In the genomic region with DNA sequence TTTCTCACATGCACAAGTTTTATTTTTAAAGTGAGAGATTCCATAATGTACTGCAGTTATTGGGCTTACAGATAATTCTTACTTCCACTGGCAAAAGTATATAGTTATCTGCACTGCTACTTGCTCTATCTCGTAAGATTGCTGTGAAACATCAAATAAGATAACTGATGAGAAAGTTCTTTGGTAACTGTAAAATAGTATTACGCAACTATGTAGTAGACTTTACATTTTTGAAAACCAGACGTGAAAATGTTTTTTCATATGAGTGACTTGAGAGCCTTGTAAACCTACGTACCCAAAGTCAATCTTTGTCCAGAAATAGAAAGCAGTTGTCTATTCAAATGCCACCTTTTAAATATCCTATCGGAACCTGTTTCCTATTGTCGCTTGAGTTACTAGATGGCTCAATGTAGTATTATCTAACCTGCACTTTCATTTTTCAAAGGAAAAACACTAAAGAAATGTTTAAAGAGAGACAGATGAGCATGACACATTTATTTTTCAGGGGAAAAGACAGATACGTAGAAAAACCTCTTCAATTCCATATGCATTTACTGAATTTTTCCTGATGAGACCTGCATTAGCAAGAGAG, we compare ENCODE assay signal across 1 cellular context.
TF ChIP-seq lines count a peak whose summit lies in the region.

No MANE protein-coding gene starts in this region.

TF ChIP-seq in K562, 482 proteins besides CTCF, POLR2A, EP300 and RAD21 (continues in another document):
- TF ChIP-seq, protein P1, sequence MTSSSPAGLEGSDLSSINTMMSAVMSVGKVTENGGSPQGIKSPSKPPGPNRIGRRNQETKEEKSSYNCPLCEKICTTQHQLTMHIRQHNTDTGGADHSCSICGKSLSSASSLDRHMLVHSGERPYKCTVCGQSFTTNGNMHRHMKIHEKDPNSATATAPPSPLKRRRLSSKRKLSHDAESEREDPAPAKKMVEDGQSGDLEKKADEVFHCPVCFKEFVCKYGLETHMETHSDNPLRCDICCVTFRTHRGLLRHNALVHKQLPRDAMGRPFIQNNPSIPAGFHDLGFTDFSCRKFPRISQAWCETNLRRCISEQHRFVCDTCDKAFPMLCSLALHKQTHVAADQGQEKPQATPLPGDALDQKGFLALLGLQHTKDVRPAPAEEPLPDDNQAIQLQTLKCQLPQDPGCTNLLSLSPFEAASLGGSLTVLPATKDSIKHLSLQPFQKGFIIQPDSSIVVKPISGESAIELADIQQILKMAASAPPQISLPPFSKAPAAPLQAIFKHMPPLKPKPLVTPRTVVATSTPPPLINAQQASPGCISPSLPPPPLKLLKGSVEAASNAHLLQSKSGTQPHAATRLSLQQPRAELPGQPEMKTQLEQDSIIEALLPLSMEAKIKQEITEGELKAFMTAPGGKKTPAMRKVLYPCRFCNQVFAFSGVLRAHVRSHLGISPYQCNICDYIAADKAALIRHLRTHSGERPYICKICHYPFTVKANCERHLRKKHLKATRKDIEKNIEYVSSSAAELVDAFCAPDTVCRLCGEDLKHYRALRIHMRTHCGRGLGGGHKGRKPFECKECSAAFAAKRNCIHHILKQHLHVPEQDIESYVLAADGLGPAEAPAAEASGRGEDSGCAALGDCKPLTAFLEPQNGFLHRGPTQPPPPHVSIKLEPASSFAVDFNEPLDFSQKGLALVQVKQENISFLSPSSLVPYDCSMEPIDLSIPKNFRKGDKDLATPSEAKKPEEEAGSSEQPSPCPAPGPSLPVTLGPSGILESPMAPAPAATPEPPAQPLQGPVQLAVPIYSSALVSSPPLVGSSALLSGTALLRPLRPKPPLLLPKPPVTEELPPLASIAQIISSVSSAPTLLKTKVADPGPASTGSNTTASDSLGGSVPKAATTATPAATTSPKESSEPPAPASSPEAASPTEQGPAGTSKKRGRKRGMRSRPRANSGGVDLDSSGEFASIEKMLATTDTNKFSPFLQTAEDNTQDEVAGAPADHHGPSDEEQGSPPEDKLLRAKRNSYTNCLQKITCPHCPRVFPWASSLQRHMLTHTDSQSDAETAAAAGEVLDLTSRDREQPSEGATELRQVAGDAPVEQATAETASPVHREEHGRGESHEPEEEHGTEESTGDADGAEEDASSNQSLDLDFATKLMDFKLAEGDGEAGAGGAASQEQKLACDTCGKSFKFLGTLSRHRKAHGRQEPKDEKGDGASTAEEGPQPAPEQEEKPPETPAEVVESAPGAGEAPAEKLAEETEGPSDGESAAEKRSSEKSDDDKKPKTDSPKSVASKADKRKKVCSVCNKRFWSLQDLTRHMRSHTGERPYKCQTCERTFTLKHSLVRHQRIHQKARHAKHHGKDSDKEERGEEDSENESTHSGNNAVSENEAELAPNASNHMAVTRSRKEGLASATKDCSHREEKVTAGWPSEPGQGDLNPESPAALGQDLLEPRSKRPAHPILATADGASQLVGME (CRISPR knock-in tag; IDR thresholded peaks at IDR 0.05), result no peak
- TF ChIP-seq, protein P2, sequence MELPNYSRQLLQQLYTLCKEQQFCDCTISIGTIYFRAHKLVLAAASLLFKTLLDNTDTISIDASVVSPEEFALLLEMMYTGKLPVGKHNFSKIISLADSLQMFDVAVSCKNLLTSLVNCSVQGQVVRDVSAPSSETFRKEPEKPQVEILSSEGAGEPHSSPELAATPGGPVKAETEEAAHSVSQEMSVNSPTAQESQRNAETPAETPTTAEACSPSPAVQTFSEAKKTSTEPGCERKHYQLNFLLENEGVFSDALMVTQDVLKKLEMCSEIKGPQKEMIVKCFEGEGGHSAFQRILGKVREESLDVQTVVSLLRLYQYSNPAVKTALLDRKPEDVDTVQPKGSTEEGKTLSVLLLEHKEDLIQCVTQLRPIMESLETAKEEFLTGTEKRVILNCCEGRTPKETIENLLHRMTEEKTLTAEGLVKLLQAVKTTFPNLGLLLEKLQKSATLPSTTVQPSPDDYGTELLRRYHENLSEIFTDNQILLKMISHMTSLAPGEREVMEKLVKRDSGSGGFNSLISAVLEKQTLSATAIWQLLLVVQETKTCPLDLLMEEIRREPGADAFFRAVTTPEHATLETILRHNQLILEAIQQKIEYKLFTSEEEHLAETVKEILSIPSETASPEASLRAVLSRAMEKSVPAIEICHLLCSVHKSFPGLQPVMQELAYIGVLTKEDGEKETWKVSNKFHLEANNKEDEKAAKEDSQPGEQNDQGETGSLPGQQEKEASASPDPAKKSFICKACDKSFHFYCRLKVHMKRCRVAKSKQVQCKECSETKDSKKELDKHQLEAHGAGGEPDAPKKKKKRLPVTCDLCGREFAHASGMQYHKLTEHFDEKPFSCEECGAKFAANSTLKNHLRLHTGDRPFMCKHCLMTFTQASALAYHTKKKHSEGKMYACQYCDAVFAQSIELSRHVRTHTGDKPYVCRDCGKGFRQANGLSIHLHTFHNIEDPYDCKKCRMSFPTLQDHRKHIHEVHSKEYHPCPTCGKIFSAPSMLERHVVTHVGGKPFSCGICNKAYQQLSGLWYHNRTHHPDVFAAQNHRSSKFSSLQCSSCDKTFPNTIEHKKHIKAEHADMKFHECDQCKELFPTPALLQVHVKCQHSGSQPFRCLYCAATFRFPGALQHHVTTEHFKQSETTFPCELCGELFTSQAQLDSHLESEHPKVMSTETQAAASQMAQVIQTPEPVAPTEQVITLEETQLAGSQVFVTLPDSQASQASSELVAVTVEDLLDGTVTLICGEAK (IDR thresholded peaks at IDR 0.05), result no peak
- TF ChIP-seq, protein P2 (CRISPR knock-in tag; IDR thresholded peaks at IDR 0.05), result no peak
- TF ChIP-seq STAG1 (CRISPR knock-in tag; IDR thresholded peaks at IDR 0.05; ENCODE audit: borderline replicate concordance), result no peak
- no peak for TF ChIP-seq SMC3 (conservative IDR thresholded peaks at IDR 0.05; ENCODE audit: insufficient read depth, low read depth, low read length)
- TF ChIP-seq GATAD2A (IDR thresholded peaks at IDR 0.05), result no peak
- TF ChIP-seq ZBTB8A (IDR thresholded peaks at IDR 0.05; ENCODE audit: partially characterized antibody), result no peak
- TF ChIP-seq SMAD1 (IDR thresholded peaks at IDR 0.05; ENCODE audit: low read depth, low read length, partially characterized antibody), result no peak
- no peak for TF ChIP-seq ARID2 (IDR thresholded peaks at IDR 0.05)
- TF ChIP-seq, protein P3, sequence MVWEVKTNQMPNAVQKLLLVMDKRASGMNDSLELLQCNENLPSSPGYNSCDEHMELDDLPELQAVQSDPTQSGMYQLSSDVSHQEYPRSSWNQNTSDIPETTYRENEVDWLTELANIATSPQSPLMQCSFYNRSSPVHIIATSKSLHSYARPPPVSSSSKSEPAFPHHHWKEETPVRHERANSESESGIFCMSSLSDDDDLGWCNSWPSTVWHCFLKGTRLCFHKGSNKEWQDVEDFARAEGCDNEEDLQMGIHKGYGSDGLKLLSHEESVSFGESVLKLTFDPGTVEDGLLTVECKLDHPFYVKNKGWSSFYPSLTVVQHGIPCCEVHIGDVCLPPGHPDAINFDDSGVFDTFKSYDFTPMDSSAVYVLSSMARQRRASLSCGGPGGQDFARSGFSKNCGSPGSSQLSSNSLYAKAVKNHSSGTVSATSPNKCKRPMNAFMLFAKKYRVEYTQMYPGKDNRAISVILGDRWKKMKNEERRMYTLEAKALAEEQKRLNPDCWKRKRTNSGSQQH (CRISPR knock-in tag; IDR thresholded peaks at IDR 0.05), result no peak
- TF ChIP-seq, protein P4, sequence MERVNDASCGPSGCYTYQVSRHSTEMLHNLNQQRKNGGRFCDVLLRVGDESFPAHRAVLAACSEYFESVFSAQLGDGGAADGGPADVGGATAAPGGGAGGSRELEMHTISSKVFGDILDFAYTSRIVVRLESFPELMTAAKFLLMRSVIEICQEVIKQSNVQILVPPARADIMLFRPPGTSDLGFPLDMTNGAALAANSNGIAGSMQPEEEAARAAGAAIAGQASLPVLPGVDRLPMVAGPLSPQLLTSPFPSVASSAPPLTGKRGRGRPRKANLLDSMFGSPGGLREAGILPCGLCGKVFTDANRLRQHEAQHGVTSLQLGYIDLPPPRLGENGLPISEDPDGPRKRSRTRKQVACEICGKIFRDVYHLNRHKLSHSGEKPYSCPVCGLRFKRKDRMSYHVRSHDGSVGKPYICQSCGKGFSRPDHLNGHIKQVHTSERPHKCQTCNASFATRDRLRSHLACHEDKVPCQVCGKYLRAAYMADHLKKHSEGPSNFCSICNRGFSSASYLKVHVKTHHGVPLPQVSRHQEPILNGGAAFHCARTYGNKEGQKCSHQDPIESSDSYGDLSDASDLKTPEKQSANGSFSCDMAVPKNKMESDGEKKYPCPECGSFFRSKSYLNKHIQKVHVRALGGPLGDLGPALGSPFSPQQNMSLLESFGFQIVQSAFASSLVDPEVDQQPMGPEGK (CRISPR knock-in tag; IDR thresholded peaks at IDR 0.05; ENCODE audit: borderline replicate concordance), result no peak
- TF ChIP-seq NUFIP1 (IDR thresholded peaks at IDR 0.05; ENCODE audit: partially characterized antibody), result no peak
- TF ChIP-seq TGIF2 (CRISPR knock-in tag; IDR thresholded peaks at IDR 0.05), result no peak
- TF ChIP-seq KLF6 (CRISPR knock-in tag; IDR thresholded peaks at IDR 0.05; ENCODE audit: borderline replicate concordance), result no peak
- no peak for TF ChIP-seq ZNF384 (IDR thresholded peaks at IDR 0.05; ENCODE audit: low read depth, low read length)
- TF ChIP-seq, protein P5, sequence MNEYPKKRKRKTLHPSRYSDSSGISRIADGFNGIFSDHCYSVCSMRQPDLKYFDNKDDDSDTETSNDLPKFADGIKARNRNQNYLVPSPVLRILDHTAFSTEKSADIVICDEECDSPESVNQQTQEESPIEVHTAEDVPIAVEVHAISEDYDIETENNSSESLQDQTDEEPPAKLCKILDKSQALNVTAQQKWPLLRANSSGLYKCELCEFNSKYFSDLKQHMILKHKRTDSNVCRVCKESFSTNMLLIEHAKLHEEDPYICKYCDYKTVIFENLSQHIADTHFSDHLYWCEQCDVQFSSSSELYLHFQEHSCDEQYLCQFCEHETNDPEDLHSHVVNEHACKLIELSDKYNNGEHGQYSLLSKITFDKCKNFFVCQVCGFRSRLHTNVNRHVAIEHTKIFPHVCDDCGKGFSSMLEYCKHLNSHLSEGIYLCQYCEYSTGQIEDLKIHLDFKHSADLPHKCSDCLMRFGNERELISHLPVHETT (CRISPR knock-in tag; conservative IDR thresholded peaks at IDR 0.05 in 1 of 2, IDR thresholded peaks at IDR 0.05 in 1 of 2), result 0 out of 4 replicates have a peak, but pooled peaks of 1 of the 2 experiments have one; percentile 31
- TF ChIP-seq GTF2E2 (tag; IDR thresholded peaks at IDR 0.05), result no peak
- TF ChIP-seq SRSF9 (IDR thresholded peaks at IDR 0.05; ENCODE audit: borderline replicate concordance, low read depth, low read length), result no peak
- TF ChIP-seq PRPF4 (IDR thresholded peaks at IDR 0.05; ENCODE audit: insufficient read depth, low read depth, low read length, poor library complexity, severe bottlenecking), result no peak
- TF ChIP-seq, protein P6, sequence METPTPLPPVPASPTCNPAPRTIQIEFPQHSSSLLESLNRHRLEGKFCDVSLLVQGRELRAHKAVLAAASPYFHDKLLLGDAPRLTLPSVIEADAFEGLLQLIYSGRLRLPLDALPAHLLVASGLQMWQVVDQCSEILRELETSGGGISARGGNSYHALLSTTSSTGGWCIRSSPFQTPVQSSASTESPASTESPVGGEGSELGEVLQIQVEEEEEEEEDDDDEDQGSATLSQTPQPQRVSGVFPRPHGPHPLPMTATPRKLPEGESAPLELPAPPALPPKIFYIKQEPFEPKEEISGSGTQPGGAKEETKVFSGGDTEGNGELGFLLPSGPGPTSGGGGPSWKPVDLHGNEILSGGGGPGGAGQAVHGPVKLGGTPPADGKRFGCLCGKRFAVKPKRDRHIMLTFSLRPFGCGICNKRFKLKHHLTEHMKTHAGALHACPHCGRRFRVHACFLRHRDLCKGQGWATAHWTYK (CRISPR knock-in tag; IDR thresholded peaks at IDR 0.05), result no peak
- no peak for TF ChIP-seq TEAD1 (CRISPR knock-in tag; IDR thresholded peaks at IDR 0.05)
- TF ChIP-seq RB1 (IDR thresholded peaks at IDR 0.05; ENCODE audit: low read depth), result no peak
- no peak for TF ChIP-seq KDM4B (IDR thresholded peaks at IDR 0.05; ENCODE audit: borderline replicate concordance in 2 of 2, low read depth in 1 of 2)
- TF ChIP-seq BHLHE40 (IDR thresholded peaks at IDR 0.05; ENCODE audit: low read length), result no peak
- TF ChIP-seq FOXJ2 (tag; IDR thresholded peaks at IDR 0.05), result 0 out of 2 replicates have a peak, but pooled peaks have one; percentile 40
- TF ChIP-seq ZNF232 (CRISPR knock-in tag; IDR thresholded peaks at IDR 0.05), result no peak
- TF ChIP-seq, protein P7, sequence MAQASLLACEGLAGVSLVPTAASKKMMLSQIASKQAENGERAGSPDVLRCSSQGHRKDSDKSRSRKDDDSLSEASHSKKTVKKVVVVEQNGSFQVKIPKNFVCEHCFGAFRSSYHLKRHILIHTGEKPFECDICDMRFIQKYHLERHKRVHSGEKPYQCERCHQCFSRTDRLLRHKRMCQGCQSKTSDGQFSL (CRISPR knock-in tag; IDR thresholded peaks at IDR 0.05), result no peak
- TF ChIP-seq, protein P7 (tag; IDR thresholded peaks at IDR 0.05), result no peak
- TF ChIP-seq, protein P8, sequence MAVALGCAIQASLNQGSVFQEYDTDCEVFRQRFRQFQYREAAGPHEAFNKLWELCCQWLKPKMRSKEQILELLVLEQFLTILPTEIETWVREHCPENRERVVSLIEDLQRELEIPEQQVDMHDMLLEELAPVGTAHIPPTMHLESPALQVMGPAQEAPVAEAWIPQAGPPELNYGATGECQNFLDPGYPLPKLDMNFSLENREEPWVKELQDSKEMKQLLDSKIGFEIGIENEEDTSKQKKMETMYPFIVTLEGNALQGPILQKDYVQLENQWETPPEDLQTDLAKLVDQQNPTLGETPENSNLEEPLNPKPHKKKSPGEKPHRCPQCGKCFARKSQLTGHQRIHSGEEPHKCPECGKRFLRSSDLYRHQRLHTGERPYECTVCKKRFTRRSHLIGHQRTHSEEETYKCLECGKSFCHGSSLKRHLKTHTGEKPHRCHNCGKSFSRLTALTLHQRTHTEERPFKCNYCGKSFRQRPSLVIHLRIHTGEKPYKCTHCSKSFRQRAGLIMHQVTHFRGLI (CRISPR knock-in tag; IDR thresholded peaks at IDR 0.05), result no peak
